In the genomic region with DNA sequence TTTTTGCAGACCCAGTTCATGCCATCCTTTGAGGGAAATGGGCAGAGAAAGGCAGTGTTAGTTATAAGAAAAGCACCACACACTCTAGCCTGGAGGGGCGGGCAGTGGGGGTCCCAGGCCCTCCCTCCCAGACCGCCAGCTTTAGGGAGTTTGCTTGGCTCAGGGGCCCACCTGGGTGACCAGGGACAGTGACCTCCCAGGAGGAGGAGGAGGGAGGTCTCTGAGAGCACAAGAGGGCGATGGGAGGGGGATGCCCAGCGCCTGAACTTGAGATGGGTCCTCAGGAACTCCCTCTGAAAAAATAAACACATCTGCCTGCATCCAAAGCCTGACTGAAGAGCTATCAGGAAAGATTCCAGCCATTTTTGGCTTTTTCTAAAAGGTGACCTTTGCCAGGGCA, we compare ENCODE assay signal across 1 cellular context.
TF ChIP-seq lines count a peak whose summit lies in the region.

No MANE protein-coding gene starts in this region.

TF ChIP-seq in endothelial cell of umbilical vein, 7 proteins besides CTCF, POLR2A, EP300 and RAD21 (continued from another document):
- TF ChIP-seq GATA2 (IDR thresholded peaks at IDR 0.05; ENCODE audit: insufficient read depth, insufficient read length, low read depth, low read length) (no peak), FOS (IDR thresholded peaks at IDR 0.05; ENCODE audit: borderline replicate concordance, insufficient read depth, low read length) (no peak)
- TF ChIP-seq, protein P1, sequence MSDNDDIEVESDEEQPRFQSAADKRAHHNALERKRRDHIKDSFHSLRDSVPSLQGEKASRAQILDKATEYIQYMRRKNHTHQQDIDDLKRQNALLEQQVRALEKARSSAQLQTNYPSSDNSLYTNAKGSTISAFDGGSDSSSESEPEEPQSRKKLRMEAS (IDR thresholded peaks at IDR 0.05; ENCODE audit: insufficient read depth, insufficient read length) = no peak
TF ChIP-seq in endothelial cell of umbilical vein: peak in this region for 0.
